In the genomic region with DNA sequence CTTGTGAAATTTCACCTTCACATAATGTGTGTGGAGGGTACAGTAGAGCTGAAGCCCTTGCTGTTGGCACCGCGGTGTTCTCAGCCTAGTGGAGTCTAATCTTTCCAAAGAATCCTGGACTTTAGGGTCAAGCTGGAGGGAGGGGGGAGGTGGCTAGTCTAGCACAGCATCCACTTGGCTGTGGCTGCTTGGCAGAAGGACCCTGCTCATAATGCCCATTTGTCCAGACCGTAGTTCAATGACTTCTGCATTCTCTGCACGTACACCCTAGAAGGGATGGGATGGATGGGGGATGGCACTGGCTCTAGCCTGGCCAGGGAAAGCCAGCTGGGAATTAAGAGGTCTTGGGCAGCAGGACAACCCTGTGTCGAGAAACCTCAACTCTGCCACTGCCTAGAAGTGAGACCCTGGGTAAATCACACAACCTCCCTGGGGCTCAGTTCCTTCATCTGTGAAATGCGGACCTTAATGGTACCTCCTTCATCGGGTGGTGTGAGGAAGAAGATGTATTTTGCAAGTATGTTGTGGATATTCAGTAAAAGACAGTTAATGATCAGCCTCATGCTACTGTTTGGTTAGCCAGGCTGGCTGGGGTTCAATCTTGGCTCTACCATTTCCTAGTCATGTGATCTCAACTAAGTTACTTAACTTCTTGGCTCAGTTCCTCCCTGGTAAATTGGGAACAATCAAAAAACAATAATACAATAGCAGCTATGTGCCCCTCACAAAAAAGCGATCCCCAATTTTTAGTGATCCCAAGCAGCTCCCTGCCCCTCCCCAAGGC, we compare ENCODE assay signal across 1 cellular context.
TF ChIP-seq lines count a peak whose summit lies in the region.

No MANE protein-coding gene starts in this region.

TF ChIP-seq in K562, 482 proteins besides CTCF, POLR2A, EP300 and RAD21:
- no peak for TF ChIP-seq ADNP (tag; IDR thresholded peaks at IDR 0.05)
- TF ChIP-seq, protein P1, sequence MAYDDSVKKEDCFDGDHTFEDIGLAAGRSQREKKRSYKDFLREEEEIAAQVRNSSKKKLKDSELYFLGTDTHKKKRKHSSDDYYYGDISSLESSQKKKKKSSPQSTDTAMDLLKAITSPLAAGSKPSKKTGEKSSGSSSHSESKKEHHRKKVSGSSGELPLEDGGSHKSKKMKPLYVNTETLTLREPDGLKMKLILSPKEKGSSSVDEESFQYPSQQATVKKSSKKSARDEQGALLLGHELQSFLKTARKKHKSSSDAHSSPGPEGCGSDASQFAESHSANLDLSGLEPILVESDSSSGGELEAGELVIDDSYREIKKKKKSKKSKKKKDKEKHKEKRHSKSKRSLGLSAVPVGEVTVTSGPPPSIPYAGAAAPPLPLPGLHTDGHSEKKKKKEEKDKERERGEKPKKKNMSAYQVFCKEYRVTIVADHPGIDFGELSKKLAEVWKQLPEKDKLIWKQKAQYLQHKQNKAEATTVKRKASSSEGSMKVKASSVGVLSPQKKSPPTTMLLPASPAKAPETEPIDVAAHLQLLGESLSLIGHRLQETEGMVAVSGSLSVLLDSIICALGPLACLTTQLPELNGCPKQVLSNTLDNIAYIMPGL (CRISPR knock-in tag; IDR thresholded peaks at IDR 0.05), result no peak
- TF ChIP-seq, protein P2, sequence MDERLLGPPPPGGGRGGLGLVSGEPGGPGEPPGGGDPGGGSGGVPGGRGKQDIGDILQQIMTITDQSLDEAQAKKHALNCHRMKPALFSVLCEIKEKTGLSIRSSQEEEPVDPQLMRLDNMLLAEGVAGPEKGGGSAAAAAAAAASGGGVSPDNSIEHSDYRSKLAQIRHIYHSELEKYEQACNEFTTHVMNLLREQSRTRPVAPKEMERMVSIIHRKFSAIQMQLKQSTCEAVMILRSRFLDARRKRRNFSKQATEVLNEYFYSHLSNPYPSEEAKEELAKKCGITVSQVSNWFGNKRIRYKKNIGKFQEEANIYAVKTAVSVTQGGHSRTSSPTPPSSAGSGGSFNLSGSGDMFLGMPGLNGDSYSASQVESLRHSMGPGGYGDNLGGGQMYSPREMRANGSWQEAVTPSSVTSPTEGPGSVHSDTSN (CRISPR knock-in tag; IDR thresholded peaks at IDR 0.05; ENCODE audit: low read depth), result 0 out of 2 replicates have a peak, but pooled peaks have one; percentile 9
- TF ChIP-seq, protein P2 (tag; conservative IDR thresholded peaks at IDR 0.05; ENCODE audit: low read depth), result no peak
- TF ChIP-seq, protein P3, sequence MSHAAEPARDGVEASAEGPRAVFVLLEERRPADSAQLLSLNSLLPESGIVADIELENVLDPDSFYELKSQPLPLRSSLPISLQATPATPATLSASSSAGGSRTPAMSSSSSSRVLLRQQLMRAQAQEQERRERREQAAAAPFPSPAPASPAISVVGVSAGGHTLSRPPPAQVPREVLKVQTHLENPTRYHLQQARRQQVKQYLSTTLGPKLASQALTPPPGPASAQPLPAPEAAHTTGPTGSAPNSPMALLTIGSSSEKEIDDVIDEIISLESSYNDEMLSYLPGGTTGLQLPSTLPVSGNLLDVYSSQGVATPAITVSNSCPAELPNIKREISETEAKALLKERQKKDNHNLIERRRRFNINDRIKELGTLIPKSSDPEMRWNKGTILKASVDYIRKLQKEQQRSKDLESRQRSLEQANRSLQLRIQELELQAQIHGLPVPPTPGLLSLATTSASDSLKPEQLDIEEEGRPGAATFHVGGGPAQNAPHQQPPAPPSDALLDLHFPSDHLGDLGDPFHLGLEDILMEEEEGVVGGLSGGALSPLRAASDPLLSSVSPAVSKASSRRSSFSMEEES (CRISPR knock-in tag; IDR thresholded peaks at IDR 0.05), result peak; percentile 78
